8 cellular contexts compared by ENCODE assay signal in genomic region chr6:152338335-152339125, GRCh38.
DNase-seq lines count a peak whose midpoint lies in the region; ATAC-seq lines count a peak whose summit lies in the region.

No MANE protein-coding gene starts in this region.

- H3K36me3 ChIP-seq in CD4-positive, alpha-beta memory T cell (ENCODE audit: insufficient read depth, low read length) = no peaks in the 10 kb centered on the region

- DNase-seq in CD4-positive, alpha-beta memory T cell = peak in 4 of 5 donors; percentile 44 to 62 (median 52)
- peak in 32 of 34 experiments; percentile 8 to 69 (median 40) for DNase-seq in T-cell
- peak; percentile 27 for DNase-seq in amniotic epithelial cell (ENCODE audit: low read depth)
- DNase-seq in hypothalamus (lab: John Stamatoyannopoulos, UW) = peak in 27 of 51 donors; percentile 2 to 68 (median 22)
- DNase-seq in stimulated activated CD4-positive, alpha-beta T cell treated with anti-CD3 and anti-CD28 coated beads, Interleukin-15, amount 100 ng/mL, for 24 hours = peak; percentile 65
- DNase-seq in NCI-H1048 (lab: John Stamatoyannopoulos, UW) = no peak

- peaks cover 0 to 1% (median 0%) of the 10 kb centered on the region in 8 donors for H3K9me3 Mint-ChIP-seq in CD4-positive, alpha-beta memory T cell
- H3K9me3 Mint-ChIP-seq in T-cell = no peaks in the 10 kb centered on the region

- CTCF ChIA-PET in CD4-positive, alpha-beta memory T cell (lab: Charles Lee; ENCODE audit: partially characterized antibody) = interaction anchor here (0.7 to 8.2 kb wide), 28 partner anchors 10 to 648 kb away, joined by 3 to 187 read pairs (median 5); no protein-coding TSS in a partner anchor
- CTCF ChIA-PET in T-cell (lab: Charles Lee) = interaction anchor here (0.5 to 5.1 kb wide), 26 partner anchors 13 to 648 kb away, joined by 3 to 56 read pairs (median 4); no protein-coding TSS in a partner anchor

- no peak overlapping the region for H3K27ac Mint-ChIP-seq in CD4-positive, alpha-beta memory T cell
- H3K27ac Mint-ChIP-seq in T-cell = no peak overlapping the region

- H3K27me3 ChIP-seq in CD4-positive, alpha-beta memory T cell (ENCODE audit: insufficient read depth, low read length) = no peaks in the 10 kb centered on the region

- H3K4me1 ChIP-seq in CD4-positive, alpha-beta memory T cell (ENCODE audit: insufficient read depth, low read length) = no peaks in the 10 kb centered on the region

- ATAC-seq in GM19372 (IDR thresholded peaks at IDR 0.05; ENCODE audit: low read depth, unreplicated experiment) (peak; percentile 97), HG03354 (IDR thresholded peaks at IDR 0.05; ENCODE audit: poor library complexity, severe bottlenecking, unreplicated experiment) (peak; percentile 95), T-cell (replicated peaks in 1 of 4) (peak; percentile 74 to 80 (median 77))

- no peak overlapping the region for H3K27ac ChIP-seq in CD4-positive, alpha-beta memory T cell (ENCODE audit: low read depth, low read length)

- no peaks in the 10 kb centered on the region for H3K36me3 Mint-ChIP-seq in CD4-positive, alpha-beta memory T cell
- H3K36me3 Mint-ChIP-seq in T-cell = no peaks in the 10 kb centered on the region

- POLR2A ChIA-PET in CD4-positive, alpha-beta memory T cell (lab: Charles Lee; ENCODE audit: partially characterized antibody) = interaction anchor here (0.6 to 3.2 kb wide), 5 partner anchors 28 to 648 kb away, joined by 3 to 22 read pairs (median 3); no protein-coding TSS in a partner anchor
- POLR2A ChIA-PET in T-cell (lab: Charles Lee) = interaction anchor here in 1 of 2 donors (0.6 kb wide), 1 partner anchor 523 kb away, joined by 3 read pairs; no protein-coding TSS in a partner anchor

- intact Hi-C loops in CD4-positive, alpha-beta memory T cell (cut with micrococcal nuclease) = loop anchor here (1.0 to 2.0 kb wide), 7 partner anchors 29 to 663 kb away; no protein-coding TSS in a partner anchor

- no peaks in the 10 kb centered on the region for H3K9me3 ChIP-seq in CD4-positive, alpha-beta memory T cell (ENCODE audit: control insufficient read depth in 1 of 2, low read length in 2 of 2)

- H3K4me3 Mint-ChIP-seq in CD4-positive, alpha-beta memory T cell = peak overlapping the region in 1 of 8 donors; percentile 45
- H3K4me3 Mint-ChIP-seq in T-cell = no peak overlapping the region

- H3K4me3 ChIP-seq in CD4-positive, alpha-beta memory T cell (ENCODE audit: low read length in 2 of 2) = no peak overlapping the region

- H3K4me1 Mint-ChIP-seq in CD4-positive, alpha-beta memory T cell = peaks cover 0 to 2% (median 0%) of the 10 kb centered on the region in 4 donors
- H3K4me1 Mint-ChIP-seq in T-cell = peaks cover 0 to 5% (median 4%) of the 10 kb centered on the region in 3 donors

- no peaks in the 10 kb centered on the region for H3K27me3 Mint-ChIP-seq in CD4-positive, alpha-beta memory T cell
- H3K27me3 Mint-ChIP-seq in T-cell = peaks cover 2 to 3% of the 10 kb centered on the region in 2 donors
